In genomic region chr1:37038079-37038702, GRCh38 we compare ENCODE assay signal across 8 cellular contexts. TPM values are rescaled to one million over a fixed set of nuclear protein-coding genes. Genes with fewer than 3 reads are reported as not detected.
DNase-seq lines count a peak whose midpoint lies in the region; ATAC-seq and TF ChIP-seq lines count a peak whose summit lies in the region.

No MANE protein-coding gene starts in this region.

- no peaks in the 10 kb centered on the region; the same call in 2 of the 3 replicates for H3K9me3 Mint-ChIP-seq in GM23338

- 0 out of 2 replicates have a peak overlapping the region, but pooled peaks have one; percentile 59 for H3K27ac Mint-ChIP-seq in GM23338

- H2AFZ ChIP-seq in GM23338, result peak overlapping the region; percentile 56; the same call in 1 of the 2 replicates

- no peak for TF ChIP-seq POLR2A in breast epithelium (IDR thresholded peaks at IDR 0.05)

- peak overlapping the region; percentile 58 for H3K4me3 Mint-ChIP-seq in GM23338

- no peaks in the 10 kb centered on the region for H3K9me3 ChIP-seq in breast epithelium

- peak overlapping the region; percentile 97 for H3K4me2 ChIP-seq in GM23338

- H3K4me1 ChIP-seq in GM23338 (ENCODE audit: insufficient read depth) (peaks cover 75% of the 10 kb centered on the region), breast epithelium (peaks cover 0 to 4% of the 10 kb centered on the region in 2 donors)

- no peaks in the 10 kb centered on the region for H3K9me2 ChIP-seq in GM23338 (ENCODE audit: insufficient read depth)

- no peak overlapping the region for H3K27ac ChIP-seq in GM23338 (ENCODE audit: low read depth)
- H3K27ac ChIP-seq in breast epithelium, result peak overlapping the region; percentile 65 to 66

- peak overlapping the region; percentile 43 for H3K4me3 ChIP-seq in GM23338
- H3K4me3 ChIP-seq in breast epithelium, result no peak overlapping the region

- ATAC-seq in GM23338, result peak; percentile 17
- no peak for ATAC-seq in HG02885 (IDR thresholded peaks at IDR 0.05; ENCODE audit: poor library complexity, unreplicated experiment)
- ATAC-seq in HG03175 (IDR thresholded peaks at IDR 0.05; ENCODE audit: unreplicated experiment), result no peak

- H3K27me3 Mint-ChIP-seq in GM23338 (ENCODE audit: insufficient read depth, low read depth, poor library complexity), result peaks cover 36% of the 10 kb centered on the region

- DNase-seq in GM23338 (ENCODE audit: low spot score) (peak; percentile 63), NCI-H2107 treated with DMSO at 0.1 percent for 48 hours (lab: John Stamatoyannopoulos, UW; ENCODE audit: unreplicated experiment) (peak; percentile 97), breast epithelium (ENCODE audit: low spot score in 2 of 2) (peak; percentile 50 to 60), nucleus accumbens (lab: John Stamatoyannopoulos, UW) (peak in 47 of 56 donors; percentile 14 to 74 (median 51)), GM10266 (ENCODE audit: extremely low spot score) (no peak), amniotic stem cell (lab: John Stamatoyannopoulos, UW) (no peak)

- H3K36me3 ChIP-seq in GM23338 (ENCODE audit: insufficient read depth) (no peaks in the 10 kb centered on the region; the same call in 1 of the 2 replicates), breast epithelium (no peaks in the 10 kb centered on the region)

- H3K27me3 ChIP-seq in GM23338 (ENCODE audit: insufficient read depth) (peaks cover 43% of the 10 kb centered on the region), breast epithelium (peaks cover 0 to 37% of the 10 kb centered on the region in 2 donors)

- H3K79me2 ChIP-seq in GM23338 (replicated peaks; ENCODE audit: insufficient read depth), result no peaks in the 10 kb centered on the region

- TF ChIP-seq CTCF in GM23338 (conservative IDR thresholded peaks at IDR 0.05; ENCODE audit: low read depth in 2 of 2) (peak in 1 of 2 experiments; percentile 62; a peak in 2 of 4 replicates), breast epithelium (IDR thresholded peaks at IDR 0.05) (peak in 1 of 3 donors; percentile 18), GM10266 (IDR thresholded peaks at IDR 0.05; ENCODE audit: control insufficient read depth, insufficient read depth, low read depth, missing control alignments) (no peak)

- peaks cover 13% of the 10 kb centered on the region; the same call in 1 of the 2 replicates for H3F3A ChIP-seq in GM23338 (replicated peaks; ENCODE audit: low read depth)

- no peaks in the 10 kb centered on the region for H3K36me3 Mint-ChIP-seq in GM23338 (ENCODE audit: low read depth)

- intact Hi-C loops in breast epithelium (cut with DNase I; ENCODE audit: low total_unique reads), result loop anchor here (5.0 kb wide), 1 partner anchor 601 kb away; no protein-coding TSS in a partner anchor

- H4K20me1 ChIP-seq in GM23338 (replicated peaks; ENCODE audit: insufficient read depth), result no peaks in the 10 kb centered on the region

- H3K4me1 Mint-ChIP-seq in GM23338, result peaks cover 78% of the 10 kb centered on the region

TF ChIP-seq in GM23338, 12 proteins besides CTCF, POLR2A, EP300 and RAD21:
- TF ChIP-seq JUNB (IDR thresholded peaks at IDR 0.05; ENCODE audit: unreplicated experiment) (no peak), ZNF331 (CRISPR knock-in tag; IDR thresholded peaks at IDR 0.05; ENCODE audit: low read depth) (no peak), REST (IDR thresholded peaks at IDR 0.05; ENCODE audit: unreplicated experiment) (no peak), ETS1 (IDR thresholded peaks at IDR 0.05) (no peak), STAT1 (IDR thresholded peaks at IDR 0.05; ENCODE audit: unreplicated experiment) (no peak), EZH2phosphoT487 (IDR thresholded peaks at IDR 0.05; ENCODE audit: unreplicated experiment) (no peak)

RNA-seq across cellular contexts. Expression of gene GRIK3, which starts 3.9 kb away (rescaled TPM):
- total RNA-seq in GM23338 (2014; rRNA removed; shearing (Covaris generic)), result 2.8 and 2.9 TPM in 2 replicates
- 0.23 and 0.31 TPM in 2 replicates for polyA plus RNA-seq in GM23338 (2016; fragmentation: Nextera tagmentation; extraction: Ambion mirVana)
- total RNA-seq in breast epithelium, result 1 to 10 TPM in 2 of 3 donors, under 1 TPM in 1; under 0.01 to 10.0 (median 4.6) TPM

Comparison
In these comparisons a context has a peak if more than half of its experiments do, and no peak if none do; other contexts are left out.
1. DNase-seq: peak in GM23338 (single experiment), NCI-H2107 treated with DMSO at 0.1 percent for 48 hours (single experiment), breast epithelium (2 of 2) and nucleus accumbens (47 of 56); none in GM10266 (single experiment) and amniotic stem cell (single experiment).